Comparison of ENCODE assay signal across 10 cellular contexts in genomic region chr7:28854750-28855074, GRCh38.
DNase-seq lines count a peak whose midpoint lies in the region; ATAC-seq, FAIRE-seq and TF ChIP-seq lines count a peak whose summit lies in the region.
"Had no signal": no experiment of that assay in that cellular context is flagged by ENCODE, and none has a peak within 500 bp of the region (broad histone marks: within the 10 kb centered on the region; RNA-seq: fewer than 3 reads in every experiment).

No MANE protein-coding gene starts in this region.

- no peak overlapping the region for H3K18ac ChIP-seq in IMR-90 (ENCODE audit: low read depth, low read length)

- no peak overlapping the region for H3K56ac ChIP-seq in IMR-90 (ENCODE audit: extremely low read depth, insufficient read depth, low read length)

- no peaks in the 10 kb centered on the region for H3K79me2 ChIP-seq in K562 (ENCODE audit: control insufficient read depth, insufficient read depth, low read length)

- H3K27ac Mint-ChIP-seq in Caco-2 (ENCODE audit: unreplicated experiment) (no peak overlapping the region), nephron (peak overlapping the region in 2 of 3 experiments; percentile 23 to 44)

- H3K4ac ChIP-seq in IMR-90 (ENCODE audit: low read depth, low read length), result peak overlapping the region; percentile 73

- no peak for TF ChIP-seq CTCF in Caco-2 (IDR thresholded peaks at IDR 0.05; ENCODE audit: insufficient read depth in 1 of 2, low read depth in 1 of 2, low read length in 1 of 2, severe bottlenecking in 1 of 2, unreplicated experiment in 1 of 2)
- no peak for TF ChIP-seq CTCF in IMR-90 (conservative IDR thresholded peaks at IDR 0.05; ENCODE audit: low read depth, low read length)
- TF ChIP-seq CTCF in K562 (IDR thresholded peaks at IDR 0.05 in 2 of 3, conservative IDR thresholded peaks at IDR 0.05 in 1 of 3; ENCODE audit: insufficient read depth in 2 of 3, low read depth in 1 of 3, low read length in 3 of 3), result no peak
- no peak for TF ChIP-seq CTCF in nephron (IDR thresholded peaks at IDR 0.05; ENCODE audit: unreplicated experiment in 3 of 3)

- DNase-seq in Caco-2, result no peak
- peak; percentile 26 for DNase-seq in IMR-90
- DNase-seq in K562 (ENCODE audit: extremely low read depth in 1 of 4, low spot score in 3 of 4), result no peak
- DNase-seq in mucosa of gallbladder (ENCODE audit: low spot score), result no peak
- DNase-seq in pons (ENCODE audit: low spot score), result no peak
- DNase-seq in ACHN, result no peak
- DNase-seq: SIG-M5 had no signal

- H3K4me3 ChIP-seq in Caco-2 (ENCODE audit: low read depth, low read length) (no peak overlapping the region), IMR-90 (ENCODE audit: insufficient read depth, low read depth, low read length) (no peak overlapping the region), K562 (no peak overlapping the region)

- H3K36me3 ChIP-seq in Caco-2 (ENCODE audit: control insufficient read depth, insufficient read depth, low read length) (no peaks in the 10 kb centered on the region), IMR-90 (ENCODE audit: control insufficient read depth, insufficient read depth, low read length) (no peaks in the 10 kb centered on the region), K562 (ENCODE audit: control insufficient read depth, insufficient read depth, low read length) (no peaks in the 10 kb centered on the region)
- H3K36me3 ChIP-seq: esophagus muscularis mucosa had no signal

- H3K4me2 ChIP-seq in IMR-90 (ENCODE audit: low read depth, low read length) (no peak overlapping the region), K562 (ENCODE audit: insufficient read depth, low read length) (no peak overlapping the region)

- H2BK20ac ChIP-seq in IMR-90 (ENCODE audit: low read depth, low read length), result peak overlapping the region; percentile 75; the same call in 1 of the 2 replicates

- H3K14ac ChIP-seq in IMR-90 (replicated peaks; ENCODE audit: low read depth, low read length), result no peak overlapping the region

- H3K27me3 Mint-ChIP-seq in Caco-2 (ENCODE audit: insufficient read depth, unreplicated experiment) (peaks cover 15% of the 10 kb centered on the region), nephron (ENCODE audit: low read depth) (peaks cover 18% of the 10 kb centered on the region)

- H2BK15ac ChIP-seq in IMR-90 (ENCODE audit: low read depth, low read length), result peak overlapping the region; percentile 94

- H3K9ac ChIP-seq in IMR-90 (ENCODE audit: low read depth, low read length) (no peak overlapping the region), K562 (ENCODE audit: insufficient read depth in 1 of 2, low read depth in 2 of 2, low read length in 2 of 2) (no peak overlapping the region)

- no peak for TF ChIP-seq EP300 in K562 (IDR thresholded peaks at IDR 0.05; ENCODE audit: low read length)

- peaks cover 6% of the 10 kb centered on the region; the same call in 1 of the 2 replicates for H3K9me1 ChIP-seq in IMR-90 (ENCODE audit: insufficient read depth, low read length)
- H3K9me1 ChIP-seq in K562 (ENCODE audit: control insufficient read depth, insufficient read depth, low read length), result peaks cover 3% of the 10 kb centered on the region

- TF ChIP-seq POLR2A in IMR-90 (IDR thresholded peaks at IDR 0.05; ENCODE audit: low read depth, low read length) (no peak), K562 (conservative IDR thresholded peaks at IDR 0.05) (no peak)

- H3K23ac ChIP-seq in IMR-90 (ENCODE audit: low read depth, low read length), result no peak overlapping the region

- peak overlapping the region; percentile 57; the same call in 1 of the 2 replicates for H4K5ac ChIP-seq in IMR-90 (ENCODE audit: low read depth, low read length)

- no peak for ATAC-seq in IMR-90 (ENCODE audit: low read depth)
- ATAC-seq in K562, result no peak
- ATAC-seq in HG03175 (IDR thresholded peaks at IDR 0.05; ENCODE audit: unreplicated experiment), result no peak

- FAIRE-seq in K562 (lab: Jason Lieb, UNC), result no peak

- H2AFZ ChIP-seq in IMR-90 (replicated peaks; ENCODE audit: low read length, poor library complexity), result no peak overlapping the region
- peak overlapping the region; percentile 70; the same call in 1 of the 2 replicates for H2AFZ ChIP-seq in K562 (ENCODE audit: low read depth, low read length)

- H3K4me3 Mint-ChIP-seq in Caco-2 (ENCODE audit: unreplicated experiment) (peak overlapping the region; percentile 78), nephron (peak overlapping the region; percentile 77 to 84 (median 83))

- H3K27ac ChIP-seq in IMR-90 (ENCODE audit: insufficient read depth, low read length), result no peak overlapping the region
- H3K27ac ChIP-seq in K562 (ENCODE audit: extremely low read depth, low read depth, low read length), result no peak overlapping the region

- TF ChIP-seq RAD21 in IMR-90 (IDR thresholded peaks at IDR 0.05; ENCODE audit: low read length), result no peak
- TF ChIP-seq RAD21 in K562 (CRISPR knock-in tag; conservative IDR thresholded peaks at IDR 0.05 in 1 of 2, IDR thresholded peaks at IDR 0.05 in 1 of 2), result no peak

- H3K79me1 ChIP-seq in IMR-90 (ENCODE audit: low read depth in 1 of 2, low read length in 2 of 2), result no peaks in the 10 kb centered on the region

- peaks cover 1% of the 10 kb centered on the region; the same call in 1 of the 2 replicates for H3K27me3 ChIP-seq in Caco-2 (replicated peaks; ENCODE audit: control insufficient read depth, insufficient read depth, low read length)
- peaks cover 14% of the 10 kb centered on the region for H3K27me3 ChIP-seq in IMR-90 (ENCODE audit: control insufficient read depth, insufficient read depth, low read length)
- peaks cover 0 to 6% of the 10 kb centered on the region in 2 experiments; a peak in 1 of 5 replicates for H3K27me3 ChIP-seq in K562 (ENCODE audit: control insufficient read depth in 2 of 2, insufficient read depth in 2 of 2, low read length in 2 of 2)

- peak overlapping the region; percentile 82 for H2AK5ac ChIP-seq in IMR-90 (ENCODE audit: low read depth, low read length)

- peak overlapping the region; percentile 26 for H4K91ac ChIP-seq in IMR-90 (ENCODE audit: insufficient read depth, low read depth, low read length)

- H2BK120ac ChIP-seq in IMR-90 (ENCODE audit: low read depth, low read length), result peak overlapping the region; percentile 72

- H3K9me3 ChIP-seq in Caco-2, result no peaks in the 10 kb centered on the region
- no peaks in the 10 kb centered on the region for H3K9me3 ChIP-seq in IMR-90 (ENCODE audit: control insufficient read depth, insufficient read depth, low read length)
- H3K9me3 ChIP-seq in K562 (replicated peaks; ENCODE audit: control insufficient read depth, insufficient read depth, low read depth, low read length), result no peaks in the 10 kb centered on the region
- H3K9me3 ChIP-seq: esophagus muscularis mucosa had no signal

- intact Hi-C loops in Caco-2 (cut with micrococcal nuclease; ENCODE audit: unreplicated experiment), result loop anchor here (1.0 kb wide), 3 partner anchors 239 to 555 kb away; no protein-coding TSS in a partner anchor
- intact Hi-C loops in IMR-90 (cut with micrococcal nuclease), result loop anchor here (1.0 to 10.0 kb wide), 5 partner anchors 227 to 1660 kb away; partner anchors contain the start of gene CREB5
- intact Hi-C loops in K562 (cut with micrococcal nuclease), result loop anchor here (1.0 to 5.0 kb wide), 2 partner anchors 237 to 465 kb away; no protein-coding TSS in a partner anchor

- 100% methylated on average over 1 of the region's 3 CpGs; no CpG with 5 or more reads in 1 of the 2 experiments for WGBS in IMR-90 (ENCODE audit: extremely low coverage in 2 of 2, insufficient read length in 1 of 2), 2 experiments
- WGBS in K562 (ENCODE audit: insufficient coverage, low coverage, missing lambda C conversion rate), result 15% methylated on average over 3 of the region's 3 CpGs

- H3K9me3 Mint-ChIP-seq in Caco-2 (ENCODE audit: unreplicated experiment) (no peaks in the 10 kb centered on the region), nephron (no peaks in the 10 kb centered on the region)

- H4K8ac ChIP-seq in IMR-90 (ENCODE audit: low read depth in 2 of 2, low read length in 2 of 2), result peak overlapping the region; percentile 48 to 73; a peak in 1 of 4 replicates

- H3K4me1 Mint-ChIP-seq in Caco-2 (ENCODE audit: low read depth, unreplicated experiment) (peaks cover 7% of the 10 kb centered on the region), nephron (peaks cover 16% of the 10 kb centered on the region)

- no TSS peak for BruUV-seq in Caco-2 (replicated peaks; lab: Mats Ljungman, UMichigan)
- no TSS peak for BruUV-seq in IMR-90 (replicated peaks; lab: Mats Ljungman, UMichigan)
- no TSS peak for BruUV-seq in K562 (replicated peaks; lab: Mats Ljungman, UMichigan)

- no peak overlapping the region for H2AK9ac ChIP-seq in IMR-90 (replicated peaks; ENCODE audit: low read depth, low read length, poor library complexity)

- CTCF ChIA-PET in Caco-2 (lab: Charles Lee) (no interaction called here), IMR-90 (lab: Yijun Ruan, JAX) (interaction anchor here (0.6 to 1.4 kb wide), 2 partner anchors 8 to 14 kb away, joined by 3 to 4 read pairs; no protein-coding TSS in a partner anchor), K562 (lab: Yijun Ruan, JAX; ENCODE audit: low intra/inter-chr PET ratio) (interaction anchor here (0.7 to 2.1 kb wide), 2 partner anchors 240 to 465 kb away, joined by 4 to 13 read pairs; no protein-coding TSS in a partner anchor)

- no peak overlapping the region for H2BK5ac ChIP-seq in IMR-90 (ENCODE audit: low read depth, low read length, poor library complexity, severe bottlenecking)

- in situ Hi-C loops in IMR-90 (cut with MboI; ENCODE audit: low sequenced_read_pairs), result loop anchor here (10.0 kb wide), 2 partner anchors 460 to 560 kb away; no protein-coding TSS in a partner anchor
- in situ Hi-C loops in K562 (cut with MboI), result loop anchor here (10.0 kb wide), 1 partner anchor 470 kb away; no protein-coding TSS in a partner anchor
- in situ Hi-C loops in ACHN (cut with HindIII; ENCODE audit: low pct_ligation_motif_present, low pct_unique_long_range_greater_than_20kb, low sequenced_read_pairs), result no loop called here

- H3K36me3 Mint-ChIP-seq in Caco-2 (ENCODE audit: insufficient read depth, unreplicated experiment) (no peaks in the 10 kb centered on the region), nephron (ENCODE audit: low read depth) (no peaks in the 10 kb centered on the region)

- POLR2A ChIA-PET in Caco-2 (lab: Charles Lee), result no interaction called here
- POLR2A ChIA-PET in IMR-90 (lab: Charles Lee; ENCODE audit: unreplicated experiment), result no interaction called here
- POLR2A ChIA-PET in K562 (lab: Yijun Ruan, JAX), result interaction anchor here (0.6 kb wide), 1 partner anchor 462 kb away, joined by 4 read pairs; no protein-coding TSS in a partner anchor

- dilution Hi-C loops in IMR-90 (cut with HindIII; ENCODE audit: low sequenced_read_pairs, unreplicated experiment), result no loop called here

- H4K20me1 ChIP-seq in IMR-90 (ENCODE audit: insufficient read depth, low read length) (no peaks in the 10 kb centered on the region), K562 (replicated peaks; ENCODE audit: control insufficient read depth, insufficient read depth, low read length) (no peaks in the 10 kb centered on the region)

- H3K4me1 ChIP-seq in Caco-2 (peaks cover 14% of the 10 kb centered on the region; the same call in 1 of the 2 replicates), IMR-90 (ENCODE audit: control insufficient read depth, insufficient read depth, low read length) (peaks cover 9% of the 10 kb centered on the region), K562 (replicated peaks in 1 of 2; ENCODE audit: control insufficient read depth in 2 of 2, insufficient read depth in 2 of 2, low read length in 2 of 2) (peaks cover 0 to 8% of the 10 kb centered on the region in 2 experiments; a peak in 3 of 5 replicates)
